8 cellular contexts compared by ENCODE assay signal in genomic region chr1:201505505-201505893, GRCh38. TPM values are rescaled to one million over a fixed set of nuclear protein-coding genes. Genes with fewer than 3 reads are reported as not detected.
DNase-seq lines count a peak whose midpoint lies in the region; ATAC-seq, FAIRE-seq and TF ChIP-seq lines count a peak whose summit lies in the region.

No MANE protein-coding gene starts in this region.

- no peak overlapping the region for H2BK20ac ChIP-seq in H1 (ENCODE audit: low read length)

- intact Hi-C loops in activated naive CD4-positive, alpha-beta T cell treated with anti-CD3 and anti-CD28 coated beads for 36 hours (cut with micrococcal nuclease), result loop anchor here (10.0 kb wide), 1 partner anchor 841 kb away; the partner anchor contains the start of gene DDX59
- intact Hi-C loops in Panc1 (cut with micrococcal nuclease; ENCODE audit: unreplicated experiment), result no loop called here

- peak overlapping the region; percentile 89 for H3K27ac ChIP-seq in Panc1 (ENCODE audit: low read length)
- no peak overlapping the region for H3K27ac ChIP-seq in H1 (ENCODE audit: low read depth, low read length)

- no peak overlapping the region for H2AFZ ChIP-seq in H1 (ENCODE audit: low read length)

- H3K27me3 ChIP-seq in Panc1 (ENCODE audit: control insufficient read depth, insufficient read depth, low read length) (no peaks in the 10 kb centered on the region), H1 (replicated peaks in 1 of 4; ENCODE audit: control insufficient read depth in 3 of 4, extremely low read depth in 1 of 4, insufficient read depth in 3 of 4, low read length in 3 of 4) (peaks cover 3 to 33% (median 21%) of the 10 kb centered on the region in 4 experiments)

- H2BK12ac ChIP-seq in H1 (ENCODE audit: low read depth, low read length), result peak overlapping the region; percentile 96; the same call in 1 of the 2 replicates

- peaks cover 8% of the 10 kb centered on the region for H3K23me2 ChIP-seq in H1 (ENCODE audit: low read depth, low read length)

- no peak overlapping the region for H3K23ac ChIP-seq in H1 (ENCODE audit: insufficient read length)

- no peak for TF ChIP-seq EP300 in H1 (IDR thresholded peaks at IDR 0.05; ENCODE audit: borderline replicate concordance in 1 of 2, low read depth in 2 of 2, low read length in 2 of 2)

- no peak overlapping the region for H3K27ac Mint-ChIP-seq in activated naive CD4-positive, alpha-beta T cell treated with anti-CD3 and anti-CD28 coated beads for 36 hours
- H3K27ac Mint-ChIP-seq in nephron, result peak overlapping the region; percentile 91 to 99 (median 96)

- H3K4me3 Mint-ChIP-seq in activated naive CD4-positive, alpha-beta T cell treated with anti-CD3 and anti-CD28 coated beads for 36 hours, result peak overlapping the region; percentile 83
- peak overlapping the region in 2 of 3 experiments; percentile 20 to 35 for H3K4me3 Mint-ChIP-seq in nephron

- peak overlapping the region; percentile 67 to 76 for H3K4me3 ChIP-seq in Panc1 (ENCODE audit: low read depth in 2 of 2, low read length in 2 of 2)
- no peak overlapping the region for H3K4me3 ChIP-seq in H1 (ENCODE audit: extremely low read depth in 1 of 4, insufficient read depth in 2 of 4, low read depth in 3 of 4, low read length in 4 of 4)

- peaks cover 42% of the 10 kb centered on the region for H3K4me1 Mint-ChIP-seq in activated naive CD4-positive, alpha-beta T cell treated with anti-CD3 and anti-CD28 coated beads for 36 hours (ENCODE audit: low read depth)
- H3K4me1 Mint-ChIP-seq in nephron, result peaks cover 65% of the 10 kb centered on the region

- H4K5ac ChIP-seq in H1 (ENCODE audit: insufficient read length, low read depth, low read length), result no peak overlapping the region

- H4K20me1 ChIP-seq in H1 (replicated peaks in 1 of 2; ENCODE audit: control insufficient read depth in 1 of 2, insufficient read depth in 2 of 2, low read length in 2 of 2), result no peaks in the 10 kb centered on the region

- FAIRE-seq in H1 (lab: Jason Lieb, UNC), result no peak

- H3K27me3 Mint-ChIP-seq in activated naive CD4-positive, alpha-beta T cell treated with anti-CD3 and anti-CD28 coated beads for 36 hours (ENCODE audit: low read depth), result no peaks in the 10 kb centered on the region
- peaks cover 7% of the 10 kb centered on the region for H3K27me3 Mint-ChIP-seq in nephron (ENCODE audit: low read depth)

- 0 out of 2 replicates have a peak overlapping the region, but pooled peaks have one; percentile 28 for H2AK5ac ChIP-seq in H1 (ENCODE audit: low read depth, low read length)

- no peak for TF ChIP-seq RAD21 in H1 (IDR thresholded peaks at IDR 0.05 in 1 of 2, conservative IDR thresholded peaks at IDR 0.05 in 1 of 2; ENCODE audit: low read depth in 2 of 2, low read length in 2 of 2)

- no peak for TF ChIP-seq POLR2A in H1 (IDR thresholded peaks at IDR 0.05; ENCODE audit: control extremely low read depth in 1 of 2, low read depth in 2 of 2, low read length in 2 of 2)

- no peak overlapping the region for H3K4ac ChIP-seq in H1 (replicated peaks; ENCODE audit: insufficient read length, low read depth, low read length)

- H2BK15ac ChIP-seq in H1 (ENCODE audit: low read length), result peak overlapping the region; percentile 88; the same call in 1 of the 2 replicates

- TF ChIP-seq CTCF in Panc1 (IDR thresholded peaks at IDR 0.05) (no peak), H1 (IDR thresholded peaks at IDR 0.05; ENCODE audit: control extremely low read depth in 1 of 3, insufficient read depth in 1 of 3, low read depth in 1 of 3, low read length in 3 of 3) (no peak), nephron (IDR thresholded peaks at IDR 0.05; ENCODE audit: unreplicated experiment in 3 of 3) (no peak)

- H3K36me3 ChIP-seq in Panc1 (ENCODE audit: control insufficient read depth, insufficient read depth, low read length) (no peaks in the 10 kb centered on the region), H1 (ENCODE audit: control insufficient read depth in 2 of 4, insufficient read depth in 4 of 4, low read length in 3 of 4) (no peaks in the 10 kb centered on the region)

- in situ Hi-C loops in Panc1 (cut with HindIII; ENCODE audit: low pct_unique_long_range_greater_than_20kb, low sequenced_read_pairs), result no loop called here

- WGBS in H1 (ENCODE audit: extremely low coverage in 1 of 2, insufficient coverage in 1 of 2, insufficient read length in 1 of 2, insufficient replicate concordance in 2 of 2, low coverage in 1 of 2, low lambda C conversion rate in 2 of 2, missing lambda C conversion rate in 1 of 2), 2 experiments, result 48% methylated on average over 4 of the region's 4 CpGs; no CpG with 5 or more reads in 1 of the 2 experiments

- H2BK120ac ChIP-seq in H1 (replicated peaks; ENCODE audit: low read depth, low read length), result no peak overlapping the region

- peak overlapping the region in 1 of 2 experiments; percentile 70; a peak in 1 of 4 replicates for H3K4me2 ChIP-seq in H1 (ENCODE audit: insufficient read depth in 1 of 2, low read depth in 2 of 2, low read length in 2 of 2)

- H3K9me3 Mint-ChIP-seq in activated naive CD4-positive, alpha-beta T cell treated with anti-CD3 and anti-CD28 coated beads for 36 hours, result no peaks in the 10 kb centered on the region
- H3K9me3 Mint-ChIP-seq in nephron, result no peaks in the 10 kb centered on the region

- no peak overlapping the region for H3K9ac ChIP-seq in H1 (replicated peaks in 1 of 4; ENCODE audit: extremely low read depth in 1 of 4, low read depth in 3 of 4, low read length in 3 of 4)

- H4K91ac ChIP-seq in H1 (replicated peaks; ENCODE audit: insufficient read length, low read length), result no peak overlapping the region

- no TSS peak for BruUV-seq in Panc1 (replicated peaks; lab: Mats Ljungman, UMichigan)

- peaks cover 52% of the 10 kb centered on the region for H3K4me1 ChIP-seq in Panc1 (ENCODE audit: control insufficient read depth, insufficient read depth, low read length)
- H3K4me1 ChIP-seq in H1 (replicated peaks in 1 of 4; ENCODE audit: control insufficient read depth in 3 of 4, insufficient read depth in 4 of 4, low read length in 3 of 4), result peaks cover 13 to 29% (median 19%) of the 10 kb centered on the region in 4 experiments

- peak overlapping the region; percentile 66; the same call in 1 of the 2 replicates for H3K18ac ChIP-seq in H1 (ENCODE audit: extremely low read depth, low read length)

- no peak overlapping the region for H3K14ac ChIP-seq in H1 (ENCODE audit: insufficient read length)

- POLR2A ChIA-PET in Panc1 (lab: Charles Lee) (no interaction called here), H1 (lab: Charles Lee; ENCODE audit: partially characterized antibody) (interaction anchor here (1.4 kb wide), 1 partner anchor 9 kb away, joined by 3 read pairs; no protein-coding TSS in a partner anchor)

- H2BK5ac ChIP-seq in H1 (ENCODE audit: low read depth, low read length), result no peak overlapping the region

- CTCF ChIA-PET in activated naive CD4-positive, alpha-beta T cell treated with anti-CD3 and anti-CD28 coated beads for 36 hours (lab: Charles Lee), result interaction anchor here (3.1 to 16.2 kb wide), 3 partner anchors 8 to 57 kb away, joined by 13 to 287 read pairs (median 69); no protein-coding TSS in a partner anchor
- CTCF ChIA-PET in Panc1 (lab: Charles Lee), result no interaction called here
- CTCF ChIA-PET in H1 (lab: Charles Lee; ENCODE audit: partially characterized antibody), result interaction anchor here (0.7 to 27.5 kb wide), 11 partner anchors 11 to 378 kb away, joined by 3 to 929 read pairs (median 3); partner anchors contain the start of gene NAV1

- no peak for DNase-seq in activated naive CD4-positive, alpha-beta T cell treated with anti-CD3 and anti-CD28 coated beads for 36 hours
- DNase-seq in activated naive CD4-positive, alpha-beta T cell treated with Interleukin-2 at 50 U/mL for 16 hours, result no peak
- no peak for DNase-seq in Panc1 (ENCODE audit: low read depth, low spot score)
- DNase-seq in H1 (ENCODE audit: low read depth in 1 of 2, low spot score in 2 of 2), result no peak
- DNase-seq in cerebellar nuclear complex (lab: John Stamatoyannopoulos, UW), result no peak
- DNase-seq in SW480 (ENCODE audit: low spot score), result no peak
- DNase-seq in T-helper 9 cell, result no peak

- no peaks in the 10 kb centered on the region for H3K36me3 Mint-ChIP-seq in activated naive CD4-positive, alpha-beta T cell treated with anti-CD3 and anti-CD28 coated beads for 36 hours (ENCODE audit: low read depth)
- H3K36me3 Mint-ChIP-seq in nephron (ENCODE audit: low read depth), result no peaks in the 10 kb centered on the region

- no peaks in the 10 kb centered on the region for H3K9me3 ChIP-seq in Panc1 (ENCODE audit: control insufficient read depth, insufficient read depth, low read depth, low read length)
- H3K9me3 ChIP-seq in H1 (ENCODE audit: insufficient read depth in 2 of 2, low read depth in 1 of 2, low read length in 1 of 2), result no peaks in the 10 kb centered on the region

- H3K56ac ChIP-seq in H1 (replicated peaks; ENCODE audit: insufficient read length, low read depth, low read length), result no peak overlapping the region

- H4K8ac ChIP-seq in H1 (ENCODE audit: extremely low read depth, insufficient read depth, low read length), result no peak overlapping the region

- no peaks in the 10 kb centered on the region for H3K79me1 ChIP-seq in H1 (ENCODE audit: low read depth, low read length)

- 0 out of 2 replicates have a peak, but pooled peaks have one; percentile 14 for ATAC-seq in Panc1

- H3K79me2 ChIP-seq in H1 (ENCODE audit: control insufficient read depth in 1 of 2, insufficient read depth in 2 of 2, low read length in 2 of 2), result no peaks in the 10 kb centered on the region

RNA-seq across cellular contexts. Expression of gene CSRP1, which starts 1.4 kb away (rescaled TPM):
- 10 to 100 TPM; 35.7 to 36.6 TPM for total RNA-seq in activated naive CD4-positive, alpha-beta T cell treated with anti-CD3 and anti-CD28 coated beads for 36 hours
- 94.4 TPM for total RNA-seq in Panc1 (2021; ENCODE audit: unreplicated experiment)
- polyA plus RNA-seq in Panc1 (2012; ENCODE audit: insufficient read length), result 136 TPM
- total RNA-seq in H1 (2021; fragmentation: NEBNext Ultra II Directional; extraction: Animal tissue kit (Norgen Biotek cat#: 25700)), result 22.3 and 24.1 TPM in 2 replicates
- polyA plus RNA-seq in H1 (2011; rRNA removed), result 13.2 and 14.2 TPM in 2 replicates
- 13.4 TPM for polyA plus RNA-seq in H1 (2011; cell fraction: cytosol; rRNA removed)
- polyA plus RNA-seq in H1 (2011; cell fraction: nucleus; rRNA removed), result 14.7 TPM
- polyA plus RNA-seq in H1 (2012, experiment 1 of 2), result 12.4 to 15.0 TPM (median 13.8 TPM) in 4 replicates
- 20.3 TPM for polyA plus RNA-seq in H1 (2012, experiment 2 of 2)
- polyA plus RNA-seq in H1 (2013, experiment 1 of 2), result 15.9 TPM
- 15.4 TPM for polyA plus RNA-seq in H1 (2013, experiment 2 of 2)
- 10.5 and 12.6 TPM in 2 replicates for polyA minus RNA-seq in H1 (2011; rRNA and poly(A)+ RNA removed)
- polyA minus RNA-seq in H1 (2011; cell fraction: cytosol; rRNA and poly(A)+ RNA removed), result 9.5 TPM
- 9.3 TPM for polyA minus RNA-seq in H1 (2011; cell fraction: nucleus; rRNA and poly(A)+ RNA removed)

RNA-seq across cellular contexts. Expression of gene NAV1, which starts 33.4 kb away (rescaled TPM):
- 1 to 10 TPM in 1 of 2 experiments, under 1 TPM in 1; 0.62 to 1.2 TPM for total RNA-seq in activated naive CD4-positive, alpha-beta T cell treated with anti-CD3 and anti-CD28 coated beads for 36 hours
- total RNA-seq in Panc1 (2021; ENCODE audit: unreplicated experiment), result 29.0 TPM
- 15.2 TPM for polyA plus RNA-seq in Panc1 (2012; ENCODE audit: insufficient read length)
- total RNA-seq in H1 (2021; fragmentation: NEBNext Ultra II Directional; extraction: Animal tissue kit (Norgen Biotek cat#: 25700)), result 42.7 and 43.6 TPM in 2 replicates
- polyA plus RNA-seq in H1 (2011; rRNA removed), result 9.9 and 12.2 TPM in 2 replicates
- 6.1 TPM for polyA plus RNA-seq in H1 (2011; cell fraction: cytosol; rRNA removed)
- 21.8 TPM for polyA plus RNA-seq in H1 (2011; cell fraction: nucleus; rRNA removed)
- 18.4 to 24.2 TPM (median 23.3 TPM) in 4 replicates for polyA plus RNA-seq in H1 (2012, experiment 1 of 2)
- polyA plus RNA-seq in H1 (2012, experiment 2 of 2), result 6.4 TPM
- polyA plus RNA-seq in H1 (2013, experiment 1 of 2), result 16.4 TPM
- 14.6 TPM for polyA plus RNA-seq in H1 (2013, experiment 2 of 2)
- 23.8 and 26.1 TPM in 2 replicates for polyA minus RNA-seq in H1 (2011; rRNA and poly(A)+ RNA removed)
- polyA minus RNA-seq in H1 (2011; cell fraction: cytosol; rRNA and poly(A)+ RNA removed), result 24.7 TPM
- polyA minus RNA-seq in H1 (2011; cell fraction: nucleus; rRNA and poly(A)+ RNA removed), result 27.6 TPM

RNA-seq across cellular contexts. Expression of gene PHLDA3, which starts 36.5 kb away (rescaled TPM):
- 10 to 100 TPM; 19.5 TPM for total RNA-seq in activated naive CD4-positive, alpha-beta T cell treated with anti-CD3 and anti-CD28 coated beads for 36 hours
- 12.3 TPM for total RNA-seq in Panc1 (2021; ENCODE audit: unreplicated experiment)
- polyA plus RNA-seq in Panc1 (2012; ENCODE audit: insufficient read length), result 11.3 TPM
- total RNA-seq in H1 (2021; fragmentation: NEBNext Ultra II Directional; extraction: Animal tissue kit (Norgen Biotek cat#: 25700)), result 27.5 and 27.7 TPM in 2 replicates
- 25.5 and 42.8 TPM in 2 replicates for polyA plus RNA-seq in H1 (2011; rRNA removed)
- 54.2 TPM for polyA plus RNA-seq in H1 (2011; cell fraction: cytosol; rRNA removed)
- polyA plus RNA-seq in H1 (2011; cell fraction: nucleus; rRNA removed), result 49.9 TPM
- polyA plus RNA-seq in H1 (2012, experiment 1 of 2), result 20.2 to 38.8 TPM (median 34.1 TPM) in 4 replicates
- polyA plus RNA-seq in H1 (2012, experiment 2 of 2), result 27.9 TPM
- 10.0 TPM for polyA plus RNA-seq in H1 (2013, experiment 1 of 2)
- 11.0 TPM for polyA plus RNA-seq in H1 (2013, experiment 2 of 2)
- polyA minus RNA-seq in H1 (2011; rRNA and poly(A)+ RNA removed), result 10.2 and 11.8 TPM in 2 replicates
- polyA minus RNA-seq in H1 (2011; cell fraction: cytosol; rRNA and poly(A)+ RNA removed), result 26.1 TPM
- 40.8 TPM for polyA minus RNA-seq in H1 (2011; cell fraction: nucleus; rRNA and poly(A)+ RNA removed)

Comparison
In these comparisons a context has a peak if more than half of its experiments do, and no peak if none do; other contexts are left out.
1. H3K4me3 ChIP-seq: peak in Panc1 (2 of 2); none in H1 (0 of 4).
2. RNA of gene NAV1, which starts 33.4 kb away (total RNA-seq): 42.7 to 43.6 TPM in H1 and 29.0 TPM in Panc1 (single experiment); 0.62 to 1.2 TPM in activated naive CD4-positive, alpha-beta T cell treated with anti-CD3 and anti-CD28 coated beads for 36 hours; every median in the first group is over 10 times any median in the second.